8 cellular contexts compared by ENCODE assay signal in genomic region chr2:23381084-23381483, GRCh38. TPM values are rescaled to one million over a fixed set of nuclear protein-coding genes. Genes with fewer than 3 reads are reported as not detected.
DNase-seq lines count a peak whose midpoint lies in the region; ATAC-seq lines count a peak whose summit lies in the region.

No MANE protein-coding gene starts in this region.

- peak overlapping the region; percentile 70 to 91 (median 80) for H3K4me3 Mint-ChIP-seq in naive thymus-derived CD8-positive, alpha-beta T cell

- peaks cover 8 to 24% (median 13%) of the 10 kb centered on the region in 5 donors for H3K27me3 Mint-ChIP-seq in naive thymus-derived CD8-positive, alpha-beta T cell

- H3K27ac Mint-ChIP-seq in naive thymus-derived CD8-positive, alpha-beta T cell = peak overlapping the region; percentile 68 to 97 (median 92)

- no peaks in the 10 kb centered on the region for H3K9me3 Mint-ChIP-seq in naive thymus-derived CD8-positive, alpha-beta T cell

- H3K36me3 Mint-ChIP-seq in naive thymus-derived CD8-positive, alpha-beta T cell = peaks cover 0 to 3% (median 0%) of the 10 kb centered on the region in 3 donors

- peak in 1 of 2 donors; percentile 37 for ATAC-seq in naive thymus-derived CD8-positive, alpha-beta T cell

- POLR2A ChIA-PET in naive thymus-derived CD8-positive, alpha-beta T cell (lab: Charles Lee) = interaction anchor here (0.6 kb wide), 1 partner anchor 1405 kb away, joined by 4 read pairs; no protein-coding TSS in a partner anchor

- DNase-seq in stimulated activated naive CD4-positive, alpha-beta T cell (lab: John Stamatoyannopoulos, UW) = peak; percentile 2 to 59 (median 25)
- DNase-seq in stimulated activated naive CD4-positive, alpha-beta T cell treated with Interleukin-2 at 50 U/mL for 16 hours (lab: John Stamatoyannopoulos, UW) = no peak
- DNase-seq in NCI-H226 = peak; percentile 88
- DNase-seq in astrocyte of the hippocampus (ENCODE audit: low read depth, low spot score) = peak; percentile 86
- DNase-seq in naive thymus-derived CD8-positive, alpha-beta T cell = peak in 3 of 10 donors; percentile 18 to 38 (median 31)
- no peak for DNase-seq in activated CD4-positive, CD25-positive, alpha-beta regulatory T cell (lab: John Stamatoyannopoulos, UW)
- DNase-seq in NCI-H187 treated with DMSO at 0.1 percent for 48 hours (lab: John Stamatoyannopoulos, UW) = no peak
- DNase-seq in GM19238 (ENCODE audit: insufficient read length, low spot score) = no peak

- H3K4me1 Mint-ChIP-seq in naive thymus-derived CD8-positive, alpha-beta T cell = peaks cover 12 to 26% (median 23%) of the 10 kb centered on the region in 4 donors

RNA-seq across cellular contexts. Expression of gene KLHL29, which starts 3.9 kb away (rescaled TPM):
- 1 to 10 TPM; 1.3 to 1.7 TPM for total RNA-seq in naive thymus-derived CD8-positive, alpha-beta T cell
- polyA plus RNA-seq in naive thymus-derived CD8-positive, alpha-beta T cell = under 1 TPM; 0.02 to 0.14 (median 0.10) TPM

Comparison
In these comparisons a context has a peak if more than half of its experiments do, and no peak if none do; other contexts are left out.
1. DNase-seq: peak in stimulated activated naive CD4-positive, alpha-beta T cell (6 of 6), NCI-H226 (single experiment) and astrocyte of the hippocampus (single experiment); none in stimulated activated naive CD4-positive, alpha-beta T cell treated with Interleukin-2 at 50 U/mL for 16 hours (single experiment), activated CD4-positive, CD25-positive, alpha-beta regulatory T cell (0 of 4), NCI-H187 treated with DMSO at 0.1 percent for 48 hours (single experiment) and GM19238 (single experiment).